In genomic region chr12:69024907-69025306, GRCh38 we compare ENCODE assay signal across 16 cellular contexts.
DNase-seq lines count a peak whose midpoint lies in the region; ATAC-seq and TF ChIP-seq lines count a peak whose summit lies in the region.
"Had no signal": no experiment of that assay in that cellular context is flagged by ENCODE, and none has a peak within 500 bp of the region (broad histone marks: within the 10 kb centered on the region; RNA-seq: fewer than 3 reads in every experiment).

No MANE protein-coding gene starts in this region.

- H3K79me1 ChIP-seq in mesenchymal stem cell (replicated peaks; ENCODE audit: low read length, poor library complexity, severe bottlenecking): no peaks in the 10 kb centered on the region

- POLR2A ChIA-PET in CD4-positive, alpha-beta T cell (lab: Charles Lee): no interaction called here
- POLR2A ChIA-PET in activated CD4-positive, alpha-beta memory T cell treated with anti-CD3 and anti-CD28 coated beads, Interleukin-2, amount 10 ng/mL, durations not matched to agents 7 days and 5 days (lab: Charles Lee): no interaction called here

- H3K36me3 ChIP-seq in RWPE2 (ENCODE audit: low read depth) (no peaks in the 10 kb centered on the region), fibroblast of lung (ENCODE audit: control insufficient read depth, insufficient read depth, low read length) (no peaks in the 10 kb centered on the region), mesenchymal stem cell (ENCODE audit: control insufficient read depth in 1 of 2, insufficient read depth in 2 of 2, low read depth in 1 of 2, low read length in 2 of 2) (no peaks in the 10 kb centered on the region)
- H3K36me3 ChIP-seq: cardiac muscle cell had no signal

- no peaks in the 10 kb centered on the region for H3K9me3 ChIP-seq in RWPE2 (ENCODE audit: severe bottlenecking)
- H3K9me3 ChIP-seq in fibroblast of lung (ENCODE audit: control insufficient read depth, insufficient read depth, low read depth, low read length): no peaks in the 10 kb centered on the region
- no peaks in the 10 kb centered on the region for H3K9me3 ChIP-seq in mesenchymal stem cell (ENCODE audit: control insufficient read depth, low read length)
- H3K9me3 ChIP-seq in CD4-positive, alpha-beta T cell (ENCODE audit: control insufficient read depth, low read length): no peaks in the 10 kb centered on the region

- H2BK120ac ChIP-seq in mesenchymal stem cell (ENCODE audit: low read depth, low read length): no peak overlapping the region

- H4K91ac ChIP-seq in mesenchymal stem cell (ENCODE audit: low read length): no peak overlapping the region

- H3K79me2 ChIP-seq in fibroblast of lung (ENCODE audit: control insufficient read depth, insufficient read depth, low read length): no peaks in the 10 kb centered on the region

- CTCF ChIA-PET in CD4-positive, alpha-beta T cell (lab: Charles Lee): no interaction called here
- CTCF ChIA-PET in activated CD4-positive, alpha-beta memory T cell treated with anti-CD3 and anti-CD28 coated beads, Interleukin-2, amount 10 ng/mL, durations not matched to agents 7 days and 5 days (lab: Charles Lee): no interaction called here

- 18% methylated on average over 3 of the region's 4 CpGs for WGBS in mesenchymal stem cell

- no peak overlapping the region for H4K8ac ChIP-seq in mesenchymal stem cell (ENCODE audit: low read length)

- H3K14ac ChIP-seq in mesenchymal stem cell (ENCODE audit: low read length in 2 of 2): no peak overlapping the region

- H3K4me1 ChIP-seq in RWPE2 (ENCODE audit: insufficient read depth, poor library complexity, severe bottlenecking) (peaks cover 31% of the 10 kb centered on the region), fibroblast of lung (ENCODE audit: control insufficient read depth, extremely low read depth, insufficient read depth, low read length) (no peaks in the 10 kb centered on the region), mesenchymal stem cell (ENCODE audit: control insufficient read depth, insufficient read depth, low read depth, low read length) (peaks cover 8% of the 10 kb centered on the region)

- intact Hi-C loops in CD4-positive, alpha-beta T cell (cut with DNase I, micrococcal nuclease): no loop called here

- H3K36me3 Mint-ChIP-seq in CD4-positive, alpha-beta T cell (ENCODE audit: low read depth): no peaks in the 10 kb centered on the region
- no peaks in the 10 kb centered on the region for H3K36me3 Mint-ChIP-seq in activated CD4-positive, alpha-beta memory T cell treated with anti-CD3 and anti-CD28 coated beads, Interleukin-2, amount 10 ng/mL, durations not matched to agents 7 days and 5 days (ENCODE audit: low read depth)

- no peak overlapping the region for H3K23ac ChIP-seq in mesenchymal stem cell (ENCODE audit: low read length in 2 of 2)

- no peak overlapping the region for H3K4me3 Mint-ChIP-seq in CD4-positive, alpha-beta T cell
- H3K4me3 Mint-ChIP-seq in activated CD4-positive, alpha-beta memory T cell treated with anti-CD3 and anti-CD28 coated beads, Interleukin-2, amount 10 ng/mL, durations not matched to agents 7 days and 5 days: no peak overlapping the region
- H3K4me3 Mint-ChIP-seq: H9, neural crest cell had no signal

- no peaks in the 10 kb centered on the region for H4K20me1 ChIP-seq in fibroblast of lung (ENCODE audit: control insufficient read depth, extremely low read depth, insufficient read depth, low read length)

- no peak overlapping the region for H3K18ac ChIP-seq in mesenchymal stem cell (ENCODE audit: low read depth in 1 of 2, low read length in 2 of 2)

- DNase-seq in EL: peak; percentile 49
- no peak for DNase-seq in RWPE2 (ENCODE audit: low spot score)
- peak; percentile 15 to 77 for DNase-seq in fibroblast of lung (ENCODE audit: low read depth in 2 of 2)
- DNase-seq in mesenchymal stem cell: no peak
- DNase-seq in NCI-H1092 treated with DMSO at 0.1 percent for 48 hours (lab: John Stamatoyannopoulos, UW): no peak
- DNase-seq in NCI-H1694 (lab: John Stamatoyannopoulos, UW): no peak
- no peak for DNase-seq in CD4-positive, alpha-beta T cell
- no peak for DNase-seq in activated CD4-positive, alpha-beta memory T cell treated with anti-CD3 and anti-CD28 coated beads, Interleukin-2, amount 10 ng/mL, durations not matched to agents 7 days and 5 days
- DNase-seq: activated CD4-positive, CD25-positive, alpha-beta regulatory T cell; activated CD8-positive, alpha-beta memory T cell treated with anti-CD3 and anti-CD28 coated beads, Interleukin-2, amount 50 U/mL, for 4 hours; activated naive CD4-positive, alpha-beta T cell; H9; NCI-H187; stimulated activated naive CD4-positive, alpha-beta T cell treated with Interleukin-2 at 50 U/mL for 16 hours had no signal

- TF ChIP-seq CTCF in RWPE2 (IDR thresholded peaks at IDR 0.05; ENCODE audit: poor library complexity, severe bottlenecking) (no peak), fibroblast of lung (conservative IDR thresholded peaks at IDR 0.05 in 1 of 2, IDR thresholded peaks at IDR 0.05 in 1 of 2; ENCODE audit: low read depth in 1 of 2, low read length in 2 of 2) (no peak)
- no peak for TF ChIP-seq CTCF in CD4-positive, alpha-beta T cell (IDR thresholded peaks at IDR 0.05)

- H2AFZ ChIP-seq in fibroblast of lung (ENCODE audit: low read length) (no peak overlapping the region), mesenchymal stem cell (ENCODE audit: low read depth, low read length) (no peak overlapping the region)

- no peaks in the 10 kb centered on the region for H3K9me3 Mint-ChIP-seq in CD4-positive, alpha-beta T cell
- no peaks in the 10 kb centered on the region for H3K9me3 Mint-ChIP-seq in activated CD4-positive, alpha-beta memory T cell treated with anti-CD3 and anti-CD28 coated beads, Interleukin-2, amount 10 ng/mL, durations not matched to agents 7 days and 5 days

- no peaks in the 10 kb centered on the region for H3K4me1 Mint-ChIP-seq in CD4-positive, alpha-beta T cell (ENCODE audit: low read depth)
- H3K4me1 Mint-ChIP-seq in activated CD4-positive, alpha-beta memory T cell treated with anti-CD3 and anti-CD28 coated beads, Interleukin-2, amount 10 ng/mL, durations not matched to agents 7 days and 5 days: no peaks in the 10 kb centered on the region

- H2BK12ac ChIP-seq in mesenchymal stem cell (ENCODE audit: low read length in 2 of 2): no peak overlapping the region

- no peak overlapping the region for H3K4ac ChIP-seq in mesenchymal stem cell (ENCODE audit: low read depth in 1 of 2, low read length in 2 of 2)

- peak overlapping the region; percentile 67 for H3K27ac ChIP-seq in RWPE2 (ENCODE audit: poor library complexity, severe bottlenecking)
- no peak overlapping the region for H3K27ac ChIP-seq in fibroblast of lung (ENCODE audit: insufficient read depth, low read length)
- H3K27ac ChIP-seq in mesenchymal stem cell (ENCODE audit: low read length, poor library complexity, severe bottlenecking): no peak overlapping the region
- no peak overlapping the region for H3K27ac ChIP-seq in CD4-positive, alpha-beta T cell (ENCODE audit: low read depth, low read length)
- H3K27ac ChIP-seq: cardiac muscle cell had no signal

- H3K4me3 ChIP-seq in RWPE2 (ENCODE audit: severe bottlenecking) (peak overlapping the region; percentile 4), fibroblast of lung (replicated peaks in 1 of 4; ENCODE audit: control extremely low read depth in 1 of 4, insufficient read depth in 1 of 4, low read depth in 3 of 4, low read length in 4 of 4) (no peak overlapping the region), mesenchymal stem cell (ENCODE audit: insufficient read depth in 1 of 2, low read depth in 1 of 2, low read length in 2 of 2) (peak overlapping the region in 1 of 2 experiments; percentile 52)
- H3K4me3 ChIP-seq: cardiac muscle cell had no signal

- H3K27me3 ChIP-seq in RWPE2 (ENCODE audit: insufficient read depth, poor library complexity, severe bottlenecking) (no peaks in the 10 kb centered on the region), fibroblast of lung (ENCODE audit: control insufficient read depth, insufficient read depth, low read length) (no peaks in the 10 kb centered on the region), mesenchymal stem cell (ENCODE audit: control insufficient read depth in 1 of 2, insufficient read depth in 1 of 2, low read length in 2 of 2) (no peaks in the 10 kb centered on the region)
- no peaks in the 10 kb centered on the region for H3K27me3 ChIP-seq in CD4-positive, alpha-beta T cell (ENCODE audit: control insufficient read depth, insufficient read depth, low read length)
- H3K27me3 ChIP-seq: cardiac muscle cell had no signal

- peaks cover 5% of the 10 kb centered on the region for H3K27me3 Mint-ChIP-seq in CD4-positive, alpha-beta T cell
- H3K27me3 Mint-ChIP-seq in activated CD4-positive, alpha-beta memory T cell treated with anti-CD3 and anti-CD28 coated beads, Interleukin-2, amount 10 ng/mL, durations not matched to agents 7 days and 5 days: peaks cover 33% of the 10 kb centered on the region

- peak; percentile 55 for ATAC-seq in RWPE2 (ENCODE audit: low read depth)
- no peak for ATAC-seq in CD4-positive, alpha-beta T cell (ENCODE audit: poor library complexity)

- H2AK5ac ChIP-seq in mesenchymal stem cell (ENCODE audit: low read length, severe bottlenecking): no peak overlapping the region

- no peak overlapping the region for H2BK15ac ChIP-seq in mesenchymal stem cell (ENCODE audit: low read depth, poor library complexity, severe bottlenecking)

- H3K4me2 ChIP-seq in fibroblast of lung (ENCODE audit: extremely low read depth, insufficient read depth, low read length) (no peak overlapping the region), mesenchymal stem cell (ENCODE audit: low read length, poor library complexity, severe bottlenecking) (no peak overlapping the region)

- H3K27ac Mint-ChIP-seq in CD4-positive, alpha-beta T cell: no peak overlapping the region
- H3K27ac Mint-ChIP-seq in activated CD4-positive, alpha-beta memory T cell treated with anti-CD3 and anti-CD28 coated beads, Interleukin-2, amount 10 ng/mL, durations not matched to agents 7 days and 5 days: no peak overlapping the region
- H3K27ac Mint-ChIP-seq: H9 had no signal

- no peak overlapping the region for H3K9ac ChIP-seq in fibroblast of lung (ENCODE audit: insufficient read depth, low read length)
- H3K9ac ChIP-seq in mesenchymal stem cell (ENCODE audit: low read length): peak overlapping the region; percentile 65

- H2BK5ac ChIP-seq in mesenchymal stem cell (ENCODE audit: low read depth, low read length, poor library complexity, severe bottlenecking): no peak overlapping the region

Comparison
In these comparisons a context has a peak if more than half of its experiments do, and no peak if none do; other contexts are left out.
1. DNase-seq: peak in EL (single experiment) and fibroblast of lung (2 of 2); none in RWPE2 (single experiment), mesenchymal stem cell (single experiment), NCI-H1092 treated with DMSO at 0.1 percent for 48 hours (single experiment), NCI-H1694 (single experiment), CD4-positive, alpha-beta T cell (0 of 10) and activated CD4-positive, alpha-beta memory T cell treated with anti-CD3 and anti-CD28 coated beads, Interleukin-2, amount 10 ng/mL, durations not matched to agents 7 days and 5 days (single experiment).